Comparison of ENCODE assay signal across 8 cellular contexts in the genomic region with DNA sequence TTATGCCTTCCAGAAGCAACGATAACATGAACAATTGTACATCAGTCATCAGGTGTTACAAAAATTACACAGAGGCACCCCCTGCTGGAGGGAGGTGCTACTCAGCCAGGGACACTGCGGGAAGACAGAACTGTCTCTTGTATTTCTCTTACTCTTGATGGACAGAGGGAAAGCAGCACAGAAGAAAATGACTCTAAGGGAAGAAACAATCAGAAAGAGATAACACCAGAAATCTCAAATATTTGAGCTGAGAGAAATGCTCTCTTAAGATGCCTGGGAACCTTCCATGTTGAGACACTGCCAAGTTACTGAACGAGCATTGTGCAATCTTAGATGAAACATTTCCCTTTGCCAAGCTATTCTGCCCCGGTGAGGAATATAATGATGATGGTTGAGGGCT.
DNase-seq lines count a peak whose midpoint lies in the region; TF ChIP-seq lines count a peak whose summit lies in the region.

No MANE protein-coding gene starts in this region.

- intact Hi-C loops in activated T-helper 2 cell treated with anti-CD3 and anti-CD28 coated beads, Interferon-gamma antibody, Interleukin-2, Interleukin-4, amounts not matched to agents 10 μg/mL and 5 μg/mL and 100 μg/mL, durations not matched to agents 14 hours and 24 hours and 36 hours (cut with micrococcal nuclease), result no loop called here
- intact Hi-C loops in lower leg skin (cut with DNase I; ENCODE audit: low total_unique reads), result no loop called here

- no peak for TF ChIP-seq POLR2A in lower leg skin (IDR thresholded peaks at IDR 0.05)

- no peak overlapping the region for H3K27ac Mint-ChIP-seq in activated T-helper 2 cell treated with anti-CD3 and anti-CD28 coated beads, Interferon-gamma antibody, Interleukin-2, Interleukin-4, amounts not matched to agents 10 μg/mL and 5 μg/mL and 100 μg/mL, durations not matched to agents 14 hours and 24 hours and 36 hours

- H3K4me1 Mint-ChIP-seq in activated T-helper 2 cell treated with anti-CD3 and anti-CD28 coated beads, Interferon-gamma antibody, Interleukin-2, Interleukin-4, amounts not matched to agents 10 μg/mL and 5 μg/mL and 100 μg/mL, durations not matched to agents 14 hours and 24 hours and 36 hours (ENCODE audit: low read depth), result no peaks in the 10 kb centered on the region

- TF ChIP-seq CTCF in lower leg skin (IDR thresholded peaks at IDR 0.05), result no peak

- peaks cover 29% of the 10 kb centered on the region for H3K9me3 Mint-ChIP-seq in activated T-helper 2 cell treated with anti-CD3 and anti-CD28 coated beads, Interferon-gamma antibody, Interleukin-2, Interleukin-4, amounts not matched to agents 10 μg/mL and 5 μg/mL and 100 μg/mL, durations not matched to agents 14 hours and 24 hours and 36 hours

- 30 to 42% methylated on average over 4 of the region's 4 CpGs for WGBS in lower leg skin, 2 donors

- H3K36me3 Mint-ChIP-seq in activated T-helper 2 cell treated with anti-CD3 and anti-CD28 coated beads, Interferon-gamma antibody, Interleukin-2, Interleukin-4, amounts not matched to agents 10 μg/mL and 5 μg/mL and 100 μg/mL, durations not matched to agents 14 hours and 24 hours and 36 hours (ENCODE audit: low read depth), result no peaks in the 10 kb centered on the region

- H3K4me3 Mint-ChIP-seq in activated T-helper 2 cell treated with anti-CD3 and anti-CD28 coated beads, Interferon-gamma antibody, Interleukin-2, Interleukin-4, amounts not matched to agents 10 μg/mL and 5 μg/mL and 100 μg/mL, durations not matched to agents 14 hours and 24 hours and 36 hours (ENCODE audit: low read depth), result no peak overlapping the region

- H3K27me3 Mint-ChIP-seq in activated T-helper 2 cell treated with anti-CD3 and anti-CD28 coated beads, Interferon-gamma antibody, Interleukin-2, Interleukin-4, amounts not matched to agents 10 μg/mL and 5 μg/mL and 100 μg/mL, durations not matched to agents 14 hours and 24 hours and 36 hours (ENCODE audit: low read depth), result no peaks in the 10 kb centered on the region

- peak; percentile 61 for DNase-seq in ELR (ENCODE audit: low read depth)
- peak; percentile 11 for DNase-seq in HuH-7 (ENCODE audit: low spot score)
- DNase-seq in amniotic stem cell (lab: John Stamatoyannopoulos, UW), result peak; percentile 27
- peak; percentile 0 to 34 for DNase-seq in lung microvascular endothelial cell (ENCODE audit: low read depth in 2 of 2)
- no peak for DNase-seq in activated T-helper 2 cell treated with anti-CD3 and anti-CD28 coated beads, Interferon-gamma antibody, Interleukin-2, Interleukin-4, amounts not matched to agents 10 μg/mL and 5 μg/mL and 100 μg/mL, durations not matched to agents 14 hours and 24 hours and 36 hours (ENCODE audit: low spot score)
- DNase-seq in effector CD4-positive, alpha-beta T cell, result no peak
- no peak for DNase-seq in lower leg skin (ENCODE audit: low spot score in 2 of 2)
- no peak for DNase-seq in foreskin melanocyte

- H3K4me3 ChIP-seq in lower leg skin (ENCODE audit: low read depth, poor library complexity, severe bottlenecking), result no peak overlapping the region

Comparison
In these comparisons a context has a peak if more than half of its experiments do, and no peak if none do; other contexts are left out.
1. DNase-seq: peak in ELR (single experiment), HuH-7 (single experiment), amniotic stem cell (single experiment) and lung microvascular endothelial cell (2 of 2); none in activated T-helper 2 cell treated with anti-CD3 and anti-CD28 coated beads, Interferon-gamma antibody, Interleukin-2, Interleukin-4, amounts not matched to agents 10 μg/mL and 5 μg/mL and 100 μg/mL, durations not matched to agents 14 hours and 24 hours and 36 hours (single experiment), effector CD4-positive, alpha-beta T cell (single experiment), lower leg skin (0 of 2) and foreskin melanocyte (single experiment).